Comparison of ENCODE assay signal across 15 cellular contexts in the genomic region with DNA sequence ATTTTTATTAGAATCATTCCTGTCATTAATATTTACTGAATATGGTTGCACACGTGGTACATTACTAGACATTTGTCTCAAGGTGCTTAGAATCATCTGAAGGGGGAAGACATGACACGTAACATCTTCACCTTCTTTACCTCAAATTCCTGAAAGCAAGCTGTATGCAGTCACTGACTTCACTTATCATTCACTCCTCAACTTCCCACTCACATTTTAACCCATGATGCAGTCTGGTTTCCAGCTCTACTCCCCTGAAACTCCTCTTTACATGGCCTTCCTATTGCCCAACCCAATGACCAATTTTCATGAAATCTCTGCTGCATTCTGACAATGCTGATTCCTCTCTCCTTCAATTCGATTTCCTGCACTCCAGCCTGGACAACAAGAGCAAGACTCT. TPM values are rescaled to one million over a fixed set of nuclear protein-coding genes. Genes with fewer than 3 reads are reported as not detected.
DNase-seq lines count a peak whose midpoint lies in the region; ATAC-seq and TF ChIP-seq lines count a peak whose summit lies in the region.
"Had no signal": no experiment of that assay in that cellular context is flagged by ENCODE, and none has a peak within 500 bp of the region (broad histone marks: within the 10 kb centered on the region; RNA-seq: fewer than 3 reads in every experiment).

No MANE protein-coding gene starts in this region.

- H3K4me3 ChIP-seq in heart left ventricle (no peak overlapping the region), right cardiac atrium (ENCODE audit: low read length) (no peak overlapping the region), mammary epithelial cell (replicated peaks in 1 of 3; ENCODE audit: insufficient read depth in 1 of 3, low read depth in 2 of 3, low read length in 3 of 3) (no peak overlapping the region), right lobe of liver (no peak overlapping the region), uterus (no peak overlapping the region)
- H3K4me3 ChIP-seq: right atrium auricular region, SJCRH30, testis had no signal

- no TSS peak for BruUV-seq in mammary epithelial cell (replicated peaks; lab: Mats Ljungman, UMichigan)

- no peaks in the 10 kb centered on the region for H3K36me3 ChIP-seq in heart left ventricle
- H3K36me3 ChIP-seq in mammary epithelial cell (ENCODE audit: insufficient read depth, low read length) = no peaks in the 10 kb centered on the region
- H3K36me3 ChIP-seq in right lobe of liver = no peaks in the 10 kb centered on the region
- H3K36me3 ChIP-seq in uterus = no peaks in the 10 kb centered on the region
- H3K36me3 ChIP-seq: right atrium auricular region, SJCRH30, WERI-Rb-1 had no signal

- 53 to 67% (median 62%) methylated on average over 3 of the region's 3 CpGs for WGBS in heart left ventricle, 4 donors
- WGBS in right cardiac atrium = 59% methylated on average over 3 of the region's 3 CpGs
- 72% methylated on average over 2 of the region's 3 CpGs for WGBS in mammary epithelial cell (ENCODE audit: low coverage, missing lambda C conversion rate)
- WGBS in right lobe of liver (ENCODE audit: insufficient coverage, low coverage, low lambda C conversion rate, missing lambda C conversion rate) = 54% methylated on average over 3 of the region's 3 CpGs

- intact Hi-C loops in heart left ventricle (cut with DNase I) (loop anchor here in 3 of 10 donors (10.0 kb wide), 4 partner anchors 146 to 636 kb away; a partner anchor contains a TSS), right cardiac atrium (cut with DNase I) (no loop called here), mammary epithelial cell (cut with micrococcal nuclease) (no loop called here), right lobe of liver (cut with DNase I) (no loop called here), uterus (cut with DNase I; ENCODE audit: low total_unique reads) (no loop called here)

- H3K9ac ChIP-seq in mammary epithelial cell (ENCODE audit: insufficient read depth, low read length) = peak overlapping the region; percentile 24

- POLR2A ChIA-PET in RWPE1 (lab: Yijun Ruan, JAX; ENCODE audit: low non-redundant PET) = no interaction called here

- in situ Hi-C loops in mammary epithelial cell (cut with MboI; ENCODE audit: low sequenced_read_pairs in 2 of 2) = no loop called here

- no peaks in the 10 kb centered on the region for H4K20me1 ChIP-seq in mammary epithelial cell (ENCODE audit: insufficient read depth, low read length)

- no peak for TF ChIP-seq POLR2A in heart left ventricle (IDR thresholded peaks at IDR 0.05)
- no peak for TF ChIP-seq POLR2A in right lobe of liver (IDR thresholded peaks at IDR 0.05)
- TF ChIP-seq POLR2A in uterus (IDR thresholded peaks at IDR 0.05) = no peak

- H3K27ac ChIP-seq in heart left ventricle = peak overlapping the region in 8 of 12 donors; percentile 3 to 62 (median 32)
- no peak overlapping the region for H3K27ac ChIP-seq in right cardiac atrium (ENCODE audit: low read length)
- peak overlapping the region; percentile 93 for H3K27ac ChIP-seq in mammary epithelial cell (ENCODE audit: insufficient read depth, low read depth, low read length)
- H3K27ac ChIP-seq in right lobe of liver = peak overlapping the region; percentile 30 to 54 (median 51)
- H3K27ac ChIP-seq in uterus = no peak overlapping the region
- H3K27ac ChIP-seq in RWPE1 = no peak overlapping the region
- H3K27ac ChIP-seq: SJCRH30, testis, WERI-Rb-1 had no signal

- CTCF ChIA-PET in mammary epithelial cell (lab: Charles Lee; ENCODE audit: low non-redundant PET) = no interaction called here
- CTCF ChIA-PET in RWPE1 (lab: Yijun Ruan, JAX) = no interaction called here

- no peaks in the 10 kb centered on the region for H3K79me2 ChIP-seq in mammary epithelial cell (ENCODE audit: insufficient read depth, low read length)

- H3K4me1 ChIP-seq in heart left ventricle = peaks cover 0 to 42% (median 2%) of the 10 kb centered on the region in 12 donors
- no peaks in the 10 kb centered on the region for H3K4me1 ChIP-seq in right cardiac atrium (ENCODE audit: control insufficient read depth, insufficient read depth, low read length)
- H3K4me1 ChIP-seq in mammary epithelial cell (ENCODE audit: insufficient read depth, low read length) = peaks cover 33% of the 10 kb centered on the region
- H3K4me1 ChIP-seq in right lobe of liver = peaks cover 0 to 18% (median 8%) of the 10 kb centered on the region in 4 donors
- no peaks in the 10 kb centered on the region for H3K4me1 ChIP-seq in uterus

- ATAC-seq in heart left ventricle (no peak), right cardiac atrium (no peak), right lobe of liver (peak in 1 of 4 donors; percentile 10)

- no peaks in the 10 kb centered on the region for H3K27me3 ChIP-seq in heart left ventricle
- H3K27me3 ChIP-seq in right cardiac atrium (ENCODE audit: control insufficient read depth, insufficient read depth) = no peaks in the 10 kb centered on the region
- H3K27me3 ChIP-seq in mammary epithelial cell (ENCODE audit: insufficient read depth, low read length) = no peaks in the 10 kb centered on the region
- no peaks in the 10 kb centered on the region for H3K27me3 ChIP-seq in right lobe of liver
- no peaks in the 10 kb centered on the region for H3K27me3 ChIP-seq in uterus
- H3K27me3 ChIP-seq: right atrium auricular region, SJCRH30, testis had no signal

- H3K9me3 ChIP-seq in heart left ventricle = no peaks in the 10 kb centered on the region
- no peaks in the 10 kb centered on the region for H3K9me3 ChIP-seq in right cardiac atrium (ENCODE audit: control insufficient read depth, low read length)
- H3K9me3 ChIP-seq in mammary epithelial cell (replicated peaks; ENCODE audit: insufficient read depth, low read length) = no peaks in the 10 kb centered on the region
- H3K9me3 ChIP-seq in right lobe of liver = no peaks in the 10 kb centered on the region
- no peaks in the 10 kb centered on the region for H3K9me3 ChIP-seq in uterus
- H3K9me3 ChIP-seq: right atrium auricular region, SJCRH30, testis had no signal

- dilution Hi-C loops in mammary epithelial cell (cut with HindIII; ENCODE audit: low sequenced_read_pairs) = no loop called here

- H3K4me2 ChIP-seq in mammary epithelial cell (ENCODE audit: insufficient read depth, low read depth, low read length) = peak overlapping the region; percentile 55

- peak overlapping the region; percentile 74 for H2AFZ ChIP-seq in mammary epithelial cell (ENCODE audit: low read depth, low read length)

- TF ChIP-seq CTCF in heart left ventricle (IDR thresholded peaks at IDR 0.05) (no peak), mammary epithelial cell (conservative IDR thresholded peaks at IDR 0.05 in 1 of 2, IDR thresholded peaks at IDR 0.05 in 1 of 2; ENCODE audit: extremely low read depth in 1 of 2, insufficient read depth in 1 of 2, low read depth in 1 of 2, low read length in 2 of 2) (no peak), right lobe of liver (IDR thresholded peaks at IDR 0.05) (no peak), uterus (IDR thresholded peaks at IDR 0.05) (no peak), RWPE1 (conservative IDR thresholded peaks at IDR 0.05; ENCODE audit: low read depth) (no peak)

- DNase-seq in heart left ventricle (no peak), right cardiac atrium (no peak), mammary epithelial cell (peak; percentile 80), right lobe of liver (no peak), uterus (no peak), RWPE1 (ENCODE audit: low spot score) (no peak), iPS-NIHi11 (ENCODE audit: low spot score) (no peak)
- no peak for DNase-seq in activated CD8-positive, alpha-beta memory T cell treated with anti-CD3 and anti-CD28 coated beads, Interleukin-2, amount 50 U/mL, for 4 hours
- DNase-seq: aorta, NCI-H1048, NCI-H510A treated with DMSO at 0.1 percent for 48 hours, SJCRH30, testis, WERI-Rb-1 had no signal

RNA-seq across cellular contexts. Expression of a gene that starts 5.8 kb away (rescaled TPM):
- 10 to 100 TPM; 74.3 to 90.7 (median 81.4) TPM for total RNA-seq in heart left ventricle
- polyA plus RNA-seq in heart left ventricle = 100 to 1,000 TPM in 1 of 2 donors, 10 to 100 TPM in 1; 84.4 to 141 TPM
- 10 to 100 TPM; 66.9 to 79.2 (median 77.2) TPM for total RNA-seq in right cardiac atrium
- polyA plus RNA-seq in right cardiac atrium = 84.8 TPM
- total RNA-seq in mammary epithelial cell = 10 to 100 TPM; 57.0 to 83.3 TPM
- polyA plus RNA-seq in mammary epithelial cell = 43.7 TPM
- 42.0 TPM for polyA minus RNA-seq in mammary epithelial cell
- total RNA-seq in right lobe of liver = 10 to 100 TPM; 40.7 to 63.0 (median 51.3) TPM
- 100 to 1,000 TPM in 1 of 4 donors, 10 to 100 TPM in 3; 76.9 to 129 (median 92.6) TPM for total RNA-seq in uterus

RNA-seq across cellular contexts. Expression of a gene that starts 5.9 kb away (rescaled TPM):
- total RNA-seq in heart left ventricle (10 to 100 TPM; 13.9 to 36.7 (median 16.3) TPM), right cardiac atrium (10 to 100 TPM; 13.6 to 19.1 (median 15.7) TPM), mammary epithelial cell (100 to 1,000 TPM in 1 of 2 donors, 10 to 100 TPM in 1; 67.5 to 160 TPM), right lobe of liver (100 to 1,000 TPM in 1 of 6 experiments, 10 to 100 TPM in 5; 31.2 to 162 (median 37.9) TPM), uterus (10 to 100 TPM; 21.3 to 38.2 (median 30.4) TPM)
- polyA plus RNA-seq in heart left ventricle (10 to 100 TPM in 1 of 2 donors, 1 to 10 TPM in 1; 6.4 to 17.9 TPM), right cardiac atrium (7.2 TPM), mammary epithelial cell (77.2 TPM)
- 67.3 TPM for polyA minus RNA-seq in mammary epithelial cell

RNA-seq across cellular contexts. Expression of a gene that starts 28.7 kb away (rescaled TPM):
- total RNA-seq in heart left ventricle (10 to 100 TPM; 10.6 to 16.5 (median 12.9) TPM), right cardiac atrium (10 to 100 TPM; 12.7 to 13.6 (median 12.9) TPM), mammary epithelial cell (10 to 100 TPM; 14.0 to 23.2 TPM), right lobe of liver (10 to 100 TPM; 10.1 to 18.3 (median 13.1) TPM), uterus (10 to 100 TPM in 3 of 4 donors, 1 to 10 TPM in 1; 10.0 to 31.8 (median 18.3) TPM)
- polyA plus RNA-seq in heart left ventricle (1 to 10 TPM; 3.5 to 9.7 TPM), right cardiac atrium (6.6 TPM), mammary epithelial cell (5.5 TPM)
- 5.0 TPM for polyA minus RNA-seq in mammary epithelial cell

Comparison
In these comparisons a context has a peak if more than half of its experiments do, and no peak if none do; other contexts are left out.
1. H3K27ac ChIP-seq: peak in heart left ventricle (8 of 12), mammary epithelial cell (single experiment) and right lobe of liver (3 of 3); none in right cardiac atrium (single experiment), uterus (0 of 2) and RWPE1 (single experiment).